ENCODE assay signal across 22 cellular contexts in the genomic region with DNA sequence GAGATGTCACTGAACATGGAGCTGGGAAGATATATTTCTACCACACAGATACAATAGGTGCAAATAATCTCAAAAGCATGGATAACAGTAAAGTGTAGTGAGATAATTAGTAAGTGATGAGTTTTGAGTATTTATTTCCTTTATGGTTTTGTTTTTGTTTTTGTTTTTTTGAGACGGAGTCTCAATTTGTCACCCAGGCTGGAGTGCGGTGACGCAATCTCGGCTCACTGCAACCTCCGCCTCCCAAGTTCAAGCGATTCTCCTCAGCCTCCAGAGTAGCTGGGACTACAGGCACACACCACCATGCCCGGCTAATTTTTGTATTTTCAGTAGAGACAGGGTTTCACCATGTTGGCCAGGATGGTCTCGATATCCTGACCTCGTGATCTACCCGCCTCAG. TPM values are rescaled to one million over a fixed set of nuclear protein-coding genes. Genes with fewer than 3 reads are reported as not detected.
"Had no signal": no experiment of that assay in that cellular context is flagged by ENCODE, and none has a peak within 500 bp of the region (broad histone marks: within the 10 kb centered on the region; RNA-seq: fewer than 3 reads in every experiment).

No MANE protein-coding gene starts in this region.

RNA-seq across cellular contexts. Expression of a gene that starts 2.6 kb away (rescaled TPM):
- total RNA-seq: activated B cell treated with CpG ODN at 0.5 μM for 24 hours had no signal

RNA-seq across cellular contexts. Expression of a gene that starts 27.3 kb away (rescaled TPM):
- total RNA-seq: activated B cell treated with CpG ODN at 0.5 μM for 24 hours; activated T-cell treated with anti-CD3 and anti-CD28 coated beads, Interleukin-2, amount 50 U/mL, for 4 hours; astrocyte; body of pancreas; cerebellum; T-helper 1 cell treated with Interleukin-12 subunit alpha and Interleukin-12 subunit beta and Interleukin-4 antibody, amounts not matched to agents 30 ng/mL and 1 ng/mL, for 36 hours; T-helper 17 cell had no signal
- polyA plus RNA-seq: aorta had no signal

RNA-seq across cellular contexts. Expression of a gene that starts 42.7 kb away (rescaled TPM):
- total RNA-seq: activated B cell treated with CpG ODN at 0.5 μM for 24 hours, cardiac septum, cerebellum, T-cell, T-helper 17 cell had no signal

RNA-seq across cellular contexts. Expression of a gene that starts 44.2 kb away (rescaled TPM):
- total RNA-seq: activated B cell treated with CpG ODN at 0.5 μM for 24 hours; activated CD4-positive, alpha-beta memory T cell treated with anti-CD3 and anti-CD28 coated beads for 36 hours; activated CD4-positive, alpha-beta T cell treated with anti-CD3 and anti-CD28 coated beads, Interleukin-2, amount 10 ng/mL, durations not matched to agents 24 days and 14 days; activated CD8-positive, alpha-beta memory T cell treated with anti-CD3 and anti-CD28 coated beads for 36 hours; activated CD8-positive, alpha-beta T cell treated with anti-CD3 and anti-CD28 coated beads for 36 hours; activated naive CD4-positive, alpha-beta T cell treated with anti-CD3 and anti-CD28 coated beads for 36 hours; activated naive CD4-positive, alpha-beta T cell treated with anti-CD3 and anti-CD28 coated beads, Interleukin-2, amount 50 U/mL, for 72 hours; activated naive CD8-positive, alpha-beta T cell treated with anti-CD3 and anti-CD28 coated beads for 36 hours; activated T-cell treated with anti-CD3 and anti-CD28 coated beads, Interleukin-2, amount 50 U/mL, for 72 hours; activated T-helper 17 cell treated with anti-CD3 and anti-CD28 coated beads, Interleukin-2, amount 50 U/mL, for 72 hours; adrenal gland; aorta; astrocyte; breast epithelium; cardiac septum; cerebellum; T-helper 1 cell treated with Interleukin-12 subunit alpha and Interleukin-12 subunit beta and Interleukin-4 antibody, amounts not matched to agents 30 ng/mL and 1 ng/mL, for 36 hours; T-helper 17 cell; T-helper 2 cell treated with Interferon-gamma antibody and Interleukin-4, amounts not matched to agents 100 ng/mL and 5 ng/mL, for 36 hours had no signal
